In genomic region chr9:89357331-89358197, GRCh38 we compare ENCODE assay signal across 13 cellular contexts. TPM values are rescaled to one million over a fixed set of nuclear protein-coding genes. Genes with fewer than 3 reads are reported as not detected.
A peak's percentile ranks its signal among the peaks of the same experiment; 100 is the strongest.
DNase-seq lines count a peak whose midpoint lies in the region; ATAC-seq and TF ChIP-seq lines count a peak whose summit lies in the region.
"Had no signal": no experiment of that assay in that cellular context is flagged by ENCODE, and none has a peak within 500 bp of the region (broad histone marks: within the 10 kb centered on the region; RNA-seq: fewer than 3 reads in every experiment).

No MANE protein-coding gene starts in this region.

- H3K27me3 Mint-ChIP-seq in activated T-helper 17 cell treated with anti-CD3 and anti-CD28 coated beads, Interleukin-2, amount 50 U/mL, for 72 hours: no peaks in the 10 kb centered on the region

- H3K27ac Mint-ChIP-seq in activated T-helper 17 cell treated with anti-CD3 and anti-CD28 coated beads, Interleukin-2, amount 50 U/mL, for 72 hours: peak overlapping the region; percentile 65

- no peak for DNase-seq in cardiac muscle cell (ENCODE audit: low read depth in 1 of 2, low spot score in 1 of 2)
- no peak for DNase-seq in cardiac septum (ENCODE audit: low spot score)
- DNase-seq in mesenteric fat pad (ENCODE audit: low spot score): peak; percentile 41
- no peak for DNase-seq in thyroid gland
- DNase-seq: body of pancreas, DMS79 treated with DMSO at 0.1 percent for 48 hours, MM.1S had no signal

- H3K4me3 Mint-ChIP-seq in activated T-helper 17 cell treated with anti-CD3 and anti-CD28 coated beads, Interleukin-2, amount 50 U/mL, for 72 hours: no peak overlapping the region

- H3K36me3 ChIP-seq in cardiac muscle cell (peaks cover 33% of the 10 kb centered on the region), thyroid gland (peaks cover 40 to 59% of the 10 kb centered on the region in 2 donors)

- H3K27ac ChIP-seq in cardiac muscle cell (peak overlapping the region; percentile 60), thyroid gland (peak overlapping the region; percentile 86 to 90 (median 89))
- H3K27ac ChIP-seq: body of pancreas, pancreas, SK-N-MC had no signal

- H3K4me1 ChIP-seq in cardiac muscle cell (ENCODE audit: low read depth): peaks cover 20% of the 10 kb centered on the region
- H3K4me1 ChIP-seq in thyroid gland: peaks cover 39 to 56% of the 10 kb centered on the region in 2 donors
- H3K4me1 ChIP-seq: body of pancreas, pancreas had no signal

- H3K36me3 Mint-ChIP-seq in activated T-helper 17 cell treated with anti-CD3 and anti-CD28 coated beads, Interleukin-2, amount 50 U/mL, for 72 hours (ENCODE audit: low read depth): peaks cover 98% of the 10 kb centered on the region

- H3K9me3 Mint-ChIP-seq in activated T-helper 17 cell treated with anti-CD3 and anti-CD28 coated beads, Interleukin-2, amount 50 U/mL, for 72 hours: no peaks in the 10 kb centered on the region

- no peak for TF ChIP-seq CTCF in cardiac muscle cell (IDR thresholded peaks at IDR 0.05; ENCODE audit: low read depth, low read length)
- TF ChIP-seq CTCF in thyroid gland (IDR thresholded peaks at IDR 0.05): no peak

- peaks cover 3% of the 10 kb centered on the region for H3K4me1 Mint-ChIP-seq in activated T-helper 17 cell treated with anti-CD3 and anti-CD28 coated beads, Interleukin-2, amount 50 U/mL, for 72 hours

- H3K9me3 ChIP-seq in cardiac muscle cell (ENCODE audit: low read depth) (no peaks in the 10 kb centered on the region), thyroid gland (no peaks in the 10 kb centered on the region)
- H3K9me3 ChIP-seq: body of pancreas, pancreas had no signal

- H3K4me3 ChIP-seq in cardiac muscle cell (no peak overlapping the region), thyroid gland (replicated peaks in 1 of 3) (no peak overlapping the region)
- H3K4me3 ChIP-seq: body of pancreas, pancreas, SK-N-MC had no signal

- ATAC-seq in activated T-helper 17 cell treated with anti-CD3 and anti-CD28 coated beads, Interleukin-2, amount 50 U/mL, for 72 hours (replicated peaks): peak; percentile 49
- no peak for ATAC-seq in GM19397 (IDR thresholded peaks at IDR 0.05; ENCODE audit: unreplicated experiment)
- no peak for ATAC-seq in HG03025 (IDR thresholded peaks at IDR 0.05; ENCODE audit: low FRiP score, unreplicated experiment)
- ATAC-seq in GM21723 (IDR thresholded peaks at IDR 0.05; ENCODE audit: unreplicated experiment): no peak
- ATAC-seq: body of pancreas, pancreas had no signal

- intact Hi-C loops in cardiac septum (cut with DNase I): no loop called here
- intact Hi-C loops in thyroid gland (cut with DNase I): no loop called here

- WGBS in thyroid gland, 2 donors: 90 to 91% methylated on average over 7 to 8 of the region's 8 CpGs

- H3K27me3 ChIP-seq in cardiac muscle cell: no peaks in the 10 kb centered on the region
- H3K27me3 ChIP-seq in thyroid gland: no peaks in the 10 kb centered on the region
- H3K27me3 ChIP-seq: body of pancreas, pancreas had no signal

- TF ChIP-seq POLR2A in thyroid gland (IDR thresholded peaks at IDR 0.05): no peak

RNA-seq across cellular contexts. Expression of gene SECISBP2, which starts 39.3 kb away (rescaled TPM):
- total RNA-seq in cardiac muscle cell: 18.6 and 20.5 TPM in 2 replicates
- polyA plus RNA-seq in cardiac muscle cell: 14.9 and 20.4 TPM in 2 replicates
- 21.2 TPM for total RNA-seq in cardiac septum
- 10 to 100 TPM; 33.1 to 40.1 TPM for total RNA-seq in activated T-helper 17 cell treated with anti-CD3 and anti-CD28 coated beads, Interleukin-2, amount 50 U/mL, for 72 hours
- total RNA-seq in mesenteric fat pad: 37.7 TPM
- total RNA-seq in thyroid gland: 100 to 1,000 TPM in 1 of 4 donors, 10 to 100 TPM in 3; 77.1 to 110 (median 90.6) TPM

RNA-seq across cellular contexts. Expression of gene CKS2, which starts 46.6 kb away (rescaled TPM):
- 52.7 and 70.5 TPM in 2 replicates for total RNA-seq in cardiac muscle cell
- 108 and 347 TPM in 2 replicates for polyA plus RNA-seq in cardiac muscle cell
- total RNA-seq in cardiac septum: 3.2 TPM
- 100 to 1,000 TPM; 179 to 230 TPM for total RNA-seq in activated T-helper 17 cell treated with anti-CD3 and anti-CD28 coated beads, Interleukin-2, amount 50 U/mL, for 72 hours
- 6.5 TPM for total RNA-seq in mesenteric fat pad
- 10 to 100 TPM in 2 of 4 donors, 1 to 10 TPM in 2; 2.8 to 16.3 (median 11.2) TPM for total RNA-seq in thyroid gland
